15 cellular contexts compared by ENCODE assay signal in genomic region chr5:157484768-157485167, GRCh38. TPM values are rescaled to one million over a fixed set of nuclear protein-coding genes. Genes with fewer than 3 reads are reported as not detected.
DNase-seq lines count a peak whose midpoint lies in the region; ATAC-seq and TF ChIP-seq lines count a peak whose summit lies in the region.
"Had no signal": no experiment of that assay in that cellular context is flagged by ENCODE, and none has a peak within 500 bp of the region (broad histone marks: within the 10 kb centered on the region; RNA-seq: fewer than 3 reads in every experiment).

No MANE protein-coding gene starts in this region.

- TF ChIP-seq CTCF in CD14-positive monocyte (IDR thresholded peaks at IDR 0.05) = no peak
- no peak for TF ChIP-seq CTCF in progenitor cell of endocrine pancreas (IDR thresholded peaks at IDR 0.05; ENCODE audit: unreplicated experiment)

- H3K4me3 Mint-ChIP-seq in CD14-positive monocyte = no peak overlapping the region
- no peak overlapping the region for H3K4me3 Mint-ChIP-seq in progenitor cell of endocrine pancreas (ENCODE audit: low read depth)
- H3K4me3 Mint-ChIP-seq in activated CD8-positive, alpha-beta memory T cell treated with anti-CD3 and anti-CD28 coated beads, Interleukin-2, amount 10 ng/mL, durations not matched to agents 7 days and 5 days = no peak overlapping the region

- H3K27ac Mint-ChIP-seq in CD14-positive monocyte (peak overlapping the region in 5 of 7 donors; percentile 45 to 81 (median 72)), progenitor cell of endocrine pancreas (no peak overlapping the region)
- H3K27ac Mint-ChIP-seq in activated CD8-positive, alpha-beta memory T cell treated with anti-CD3 and anti-CD28 coated beads, Interleukin-2, amount 10 ng/mL, durations not matched to agents 7 days and 5 days = no peak overlapping the region

- H3K4me1 Mint-ChIP-seq in CD14-positive monocyte (peaks cover 24% of the 10 kb centered on the region), progenitor cell of endocrine pancreas (ENCODE audit: low read depth) (no peaks in the 10 kb centered on the region)
- H3K4me1 Mint-ChIP-seq in activated CD8-positive, alpha-beta memory T cell treated with anti-CD3 and anti-CD28 coated beads, Interleukin-2, amount 10 ng/mL, durations not matched to agents 7 days and 5 days = peaks cover 57% of the 10 kb centered on the region

- peaks cover 0 to 2% of the 10 kb centered on the region in 2 donors for H3K4me1 ChIP-seq in neuronal stem cell (ENCODE audit: control insufficient read depth in 2 of 2, insufficient read depth in 1 of 2, low read depth in 1 of 2, low read length in 2 of 2)

- no peak overlapping the region for H3K27ac ChIP-seq in neuronal stem cell (replicated peaks; ENCODE audit: low read length)
- H3K27ac ChIP-seq: coronary artery, HL-60, RWPE1 had no signal

- H2AFZ ChIP-seq in neuronal stem cell (ENCODE audit: low read length) = no peak overlapping the region

- DNase-seq in CD14-positive monocyte (ENCODE audit: low spot score) (peak; percentile 65), NCI-H1694 treated with DMSO at 0.1 percent for 48 hours (lab: John Stamatoyannopoulos, UW) (peak; percentile 13), fibroblast of peridontal ligament (ENCODE audit: extremely low read depth) (peak; percentile 23), neuronal stem cell (ENCODE audit: low spot score) (no peak), foreskin melanocyte (no peak), progenitor cell of endocrine pancreas (ENCODE audit: low spot score, unreplicated experiment) (no peak)
- DNase-seq in activated CD8-positive, alpha-beta memory T cell treated with anti-CD3 and anti-CD28 coated beads, Interleukin-2, amount 10 ng/mL, durations not matched to agents 7 days and 5 days = no peak
- DNase-seq: activated CD4-positive, alpha-beta T cell treated with anti-CD3 and anti-CD28 coated beads for 1 hour; activated naive CD4-positive, alpha-beta T cell treated with Interleukin-2 at 50 U/mL for 16 hours; NCI-H1930 had no signal

- no peak overlapping the region for H3K14ac ChIP-seq in neuronal stem cell (ENCODE audit: low read length)

- no CpG with 5 or more reads among the region's 5 CpGs for WGBS in neuronal stem cell (ENCODE audit: extremely low coverage in 2 of 2, insufficient read length in 2 of 2, insufficient replicate concordance in 1 of 2), 2 donors

- H3K9me3 Mint-ChIP-seq in CD14-positive monocyte (peaks cover 0 to 4% (median 0%) of the 10 kb centered on the region in 7 donors), progenitor cell of endocrine pancreas (ENCODE audit: low read depth) (no peaks in the 10 kb centered on the region)
- no peaks in the 10 kb centered on the region for H3K9me3 Mint-ChIP-seq in activated CD8-positive, alpha-beta memory T cell treated with anti-CD3 and anti-CD28 coated beads, Interleukin-2, amount 10 ng/mL, durations not matched to agents 7 days and 5 days (ENCODE audit: low read depth)

- H2BK5ac ChIP-seq in neuronal stem cell (ENCODE audit: low read length) = no peak overlapping the region

- no peak overlapping the region for H3K4me2 ChIP-seq in neuronal stem cell (ENCODE audit: insufficient read depth, low read length, poor library complexity, severe bottlenecking)
- H3K4me2 ChIP-seq: smooth muscle cell had no signal

- H2BK12ac ChIP-seq in neuronal stem cell (ENCODE audit: low read length) = no peak overlapping the region

- no peak overlapping the region for H4K91ac ChIP-seq in neuronal stem cell (ENCODE audit: low read depth, low read length, poor library complexity)

- no peak overlapping the region for H3K18ac ChIP-seq in neuronal stem cell (ENCODE audit: low read length)

- no peak overlapping the region for H3K4ac ChIP-seq in neuronal stem cell (ENCODE audit: low read length)

- no peak for ATAC-seq in GM21526 (IDR thresholded peaks at IDR 0.05; ENCODE audit: low FRiP score, unreplicated experiment)
- ATAC-seq in activated CD8-positive, alpha-beta memory T cell treated with anti-CD3 and anti-CD28 coated beads, Interleukin-2, amount 10 ng/mL, durations not matched to agents 7 days and 5 days = no peak

- H3K27me3 Mint-ChIP-seq in CD14-positive monocyte (ENCODE audit: low read depth in 3 of 3) (peaks cover 0 to 4% (median 1%) of the 10 kb centered on the region in 3 donors), progenitor cell of endocrine pancreas (no peaks in the 10 kb centered on the region)
- H3K27me3 Mint-ChIP-seq in activated CD8-positive, alpha-beta memory T cell treated with anti-CD3 and anti-CD28 coated beads, Interleukin-2, amount 10 ng/mL, durations not matched to agents 7 days and 5 days = no peaks in the 10 kb centered on the region

- peaks cover 85 to 87% of the 10 kb centered on the region in 2 donors for H3K36me3 Mint-ChIP-seq in CD14-positive monocyte
- H3K36me3 Mint-ChIP-seq in progenitor cell of endocrine pancreas (ENCODE audit: insufficient read depth) = peaks cover 6% of the 10 kb centered on the region
- peaks cover 76% of the 10 kb centered on the region for H3K36me3 Mint-ChIP-seq in activated CD8-positive, alpha-beta memory T cell treated with anti-CD3 and anti-CD28 coated beads, Interleukin-2, amount 10 ng/mL, durations not matched to agents 7 days and 5 days

- intact Hi-C loops in CD14-positive monocyte (cut with micrococcal nuclease) = no loop called here

- peak overlapping the region; percentile 58 for H3K23ac ChIP-seq in neuronal stem cell (ENCODE audit: low read depth, low read length, poor library complexity)

- no peak overlapping the region for H3K4me3 ChIP-seq in neuronal stem cell (ENCODE audit: low read length in 2 of 2)
- H3K4me3 ChIP-seq: coronary artery, smooth muscle cell had no signal

- no peak overlapping the region for H2AK5ac ChIP-seq in neuronal stem cell (ENCODE audit: low read depth, low read length)

- CTCF ChIA-PET in activated CD8-positive, alpha-beta memory T cell treated with anti-CD3 and anti-CD28 coated beads, Interleukin-2, amount 10 ng/mL, durations not matched to agents 7 days and 5 days (lab: Charles Lee) = interaction anchor here (1.6 to 2.7 kb wide), 3 partner anchors 14 to 167 kb away, joined by 3 to 11 read pairs (median 5); partner anchors contain the start of gene SOX30

- H4K8ac ChIP-seq in neuronal stem cell (ENCODE audit: low read depth, low read length) = no peak overlapping the region

- no peak overlapping the region for H3K9ac ChIP-seq in neuronal stem cell (ENCODE audit: low read depth, low read length, poor library complexity)

- H3K79me1 ChIP-seq in neuronal stem cell (ENCODE audit: low read depth, low read length) = no peaks in the 10 kb centered on the region

- H2BK15ac ChIP-seq in neuronal stem cell (ENCODE audit: low read length) = no peak overlapping the region

- H3K36me3 ChIP-seq in neuronal stem cell (replicated peaks in 1 of 2; ENCODE audit: control insufficient read depth in 2 of 2, insufficient read depth in 2 of 2, low read length in 2 of 2) = peaks cover 4 to 24% of the 10 kb centered on the region in 2 donors

- H2BK120ac ChIP-seq in neuronal stem cell (ENCODE audit: low read depth, low read length) = no peak overlapping the region

- H3K9me3 ChIP-seq in neuronal stem cell (replicated peaks in 1 of 2; ENCODE audit: control insufficient read depth in 2 of 2, insufficient read depth in 1 of 2, low read depth in 1 of 2, low read length in 2 of 2) = peaks cover 0 to 2% of the 10 kb centered on the region in 2 donors

- no peaks in the 10 kb centered on the region for H3K27me3 ChIP-seq in neuronal stem cell (ENCODE audit: control insufficient read depth in 3 of 3, insufficient read depth in 3 of 3, low read depth in 1 of 3, low read length in 3 of 3)

RNA-seq across cellular contexts. Expression of gene NIPAL4, which starts 24.8 kb away (rescaled TPM):
- under 1 TPM in 1 of 2 donors, not detected in 1; 0.04 TPM for polyA plus RNA-seq in CD14-positive monocyte
- 0.15 TPM for polyA plus RNA-seq in neuronal stem cell (2013, experiment 1 of 2)
- polyA plus RNA-seq in neuronal stem cell (2013, experiment 2 of 2) = 0.14 TPM
- not detected in 2 replicates for total RNA-seq in progenitor cell of endocrine pancreas
- total RNA-seq in activated CD8-positive, alpha-beta memory T cell treated with anti-CD3 and anti-CD28 coated beads, Interleukin-2, amount 10 ng/mL, durations not matched to agents 7 days and 5 days = under 1 TPM in 1 of 2 experiments, not detected in 1; 0.37 TPM

Comparison
In these comparisons a context has a peak if more than half of its experiments do, and no peak if none do; other contexts are left out.
1. DNase-seq: peak in CD14-positive monocyte (single experiment), NCI-H1694 treated with DMSO at 0.1 percent for 48 hours (single experiment) and fibroblast of peridontal ligament (single experiment); none in neuronal stem cell (single experiment), foreskin melanocyte (single experiment), progenitor cell of endocrine pancreas (single experiment) and activated CD8-positive, alpha-beta memory T cell treated with anti-CD3 and anti-CD28 coated beads, Interleukin-2, amount 10 ng/mL, durations not matched to agents 7 days and 5 days (single experiment).
2. H3K27ac Mint-ChIP-seq: peak in CD14-positive monocyte (5 of 7); none in progenitor cell of endocrine pancreas (single experiment) and activated CD8-positive, alpha-beta memory T cell treated with anti-CD3 and anti-CD28 coated beads, Interleukin-2, amount 10 ng/mL, durations not matched to agents 7 days and 5 days (single experiment).